ENCODE assay signal across 8 cellular contexts in the genomic region with DNA sequence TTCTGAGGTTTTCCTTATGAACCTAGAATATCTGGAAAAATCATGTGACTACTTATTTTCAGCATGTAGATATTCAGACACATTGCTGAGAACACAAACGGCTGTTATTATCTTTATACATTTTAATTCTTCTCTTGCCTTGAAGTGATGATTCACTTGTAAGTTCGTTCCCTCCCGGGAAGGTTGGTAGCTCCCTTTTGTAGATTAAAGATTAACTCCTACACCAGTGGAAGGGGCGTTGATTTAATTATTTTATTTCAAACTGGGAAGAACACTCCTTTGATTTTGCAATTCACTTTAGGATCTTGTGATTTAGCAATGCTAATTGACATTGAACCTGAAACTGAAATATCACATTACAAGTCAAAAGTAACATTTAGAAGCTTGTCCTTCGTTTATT.
"Had no signal": no experiment of that assay in that cellular context is flagged by ENCODE, and none has a peak within 500 bp of the region (broad histone marks: within the 10 kb centered on the region; RNA-seq: fewer than 3 reads in every experiment).

No MANE protein-coding gene starts in this region.

- H3K4me2 ChIP-seq: GM23338 had no signal

- H3K27ac ChIP-seq: HL-60 had no signal

- H3K9me3 ChIP-seq: HAP-1 had no signal

- H3K4me1 ChIP-seq: HAP-1 had no signal

- H3K4me3 ChIP-seq: GM23338, HAP-1 had no signal

- ATAC-seq: GM23338, HCT116, HepG2 had no signal

- DNase-seq: H7, HFFc6, KBM-7 had no signal

- H3K36me3 ChIP-seq: HAP-1 had no signal

- H2AFZ ChIP-seq: GM23338 had no signal

- FAIRE-seq: HepG2 had no signal
